In genomic region chr5:34329611-34330108, GRCh38 we compare ENCODE assay signal across 8 cellular contexts.
DNase-seq lines count a peak whose midpoint lies in the region; ATAC-seq, FAIRE-seq and TF ChIP-seq lines count a peak whose summit lies in the region.
"Not testable (repeated sequence)": the region's sequence is repeated elsewhere in the genome, so short reads cannot be mapped to it uniquely, and the experiment has no call there.

No MANE protein-coding gene starts in this region.

- H3K56ac ChIP-seq in IMR-90 (ENCODE audit: extremely low read depth, insufficient read depth, low read length), result not testable (repeated sequence)

- intact Hi-C loops in IMR-90 (cut with micrococcal nuclease); upper lobe of right lung (cut with DNase I): not testable (repeated sequence)

- H2BK120ac ChIP-seq in IMR-90 (ENCODE audit: low read depth, low read length), result not testable (repeated sequence)

- not testable (repeated sequence) for H3K4me1 ChIP-seq in IMR-90 (ENCODE audit: control insufficient read depth, insufficient read depth, low read length); astrocyte (ENCODE audit: insufficient read depth, low read length); upper lobe of right lung

- ATAC-seq in IMR-90 (ENCODE audit: low read depth) (peak; percentile 91), upper lobe of right lung (peak; percentile 72)

- H2BK5ac ChIP-seq in IMR-90 (ENCODE audit: low read depth, low read length, poor library complexity, severe bottlenecking), result not testable (repeated sequence)

- not testable (repeated sequence) for H3K9ac ChIP-seq in IMR-90 (ENCODE audit: low read depth, low read length); astrocyte (ENCODE audit: low read length)

- H3K9me3 ChIP-seq in IMR-90 (ENCODE audit: control insufficient read depth, insufficient read depth, low read length); astrocyte (ENCODE audit: insufficient read depth, low read depth, low read length); upper lobe of right lung: not testable (repeated sequence)

- peak overlapping the region; percentile 99 for H3K27ac Mint-ChIP-seq in astrocyte (ENCODE audit: unreplicated experiment)

- dilution Hi-C loops in IMR-90 (cut with HindIII; ENCODE audit: low sequenced_read_pairs, unreplicated experiment), result not testable (repeated sequence)

- POLR2A ChIA-PET in BJ (lab: Charles Lee); IMR-90 (lab: Charles Lee; ENCODE audit: unreplicated experiment): not testable (repeated sequence)

- H2BK15ac ChIP-seq in IMR-90 (ENCODE audit: low read depth, low read length), result not testable (repeated sequence)

- not testable (repeated sequence) for H3K23ac ChIP-seq in IMR-90 (ENCODE audit: low read depth, low read length)

- H4K8ac ChIP-seq in IMR-90 (ENCODE audit: low read depth in 2 of 2, low read length in 2 of 2), result not testable (repeated sequence)

- H2AK5ac ChIP-seq in IMR-90 (ENCODE audit: low read depth, low read length), result not testable (repeated sequence)

- not testable (repeated sequence) for H3K27me3 ChIP-seq in BJ (ENCODE audit: control insufficient read depth, insufficient read depth, low read length); IMR-90 (ENCODE audit: control insufficient read depth, insufficient read depth, low read length); astrocyte (ENCODE audit: insufficient read depth, low read length); upper lobe of right lung

- not testable (repeated sequence) for H4K5ac ChIP-seq in IMR-90 (ENCODE audit: low read depth, low read length)

- H3K4ac ChIP-seq in IMR-90 (ENCODE audit: low read depth, low read length), result not testable (repeated sequence)

- not testable (repeated sequence) for H2AFZ ChIP-seq in IMR-90 (replicated peaks; ENCODE audit: low read length, poor library complexity); astrocyte (ENCODE audit: low read depth, low read length)

- not testable (repeated sequence) for TF ChIP-seq CTCF in BJ (IDR thresholded peaks at IDR 0.05; ENCODE audit: insufficient read depth, low read depth, low read length); IMR-90 (conservative IDR thresholded peaks at IDR 0.05; ENCODE audit: low read depth, low read length); astrocyte (IDR thresholded peaks at IDR 0.05; ENCODE audit: insufficient read depth, low read depth, low read length); choroid plexus epithelial cell (conservative IDR thresholded peaks at IDR 0.05; ENCODE audit: low read depth, low read length); fibroblast of pulmonary artery (IDR thresholded peaks at IDR 0.05; ENCODE audit: low read length, missing control alignments); upper lobe of right lung (IDR thresholded peaks at IDR 0.05)

- in situ Hi-C loops in IMR-90 (cut with MboI; ENCODE audit: low sequenced_read_pairs), result not testable (repeated sequence)

- H3K36me3 Mint-ChIP-seq in astrocyte (ENCODE audit: low read depth, unreplicated experiment), result not testable (repeated sequence)

- peak overlapping the region; percentile 67 for H3K4me3 Mint-ChIP-seq in astrocyte (ENCODE audit: unreplicated experiment)

- not testable (repeated sequence) for H3K4me3 ChIP-seq in BJ (ENCODE audit: low read depth, low read length); IMR-90 (ENCODE audit: insufficient read depth, low read depth, low read length); astrocyte (ENCODE audit: insufficient read depth, low read depth, low read length); choroid plexus epithelial cell (ENCODE audit: low read depth, low read length); fibroblast of pulmonary artery (replicated peaks; ENCODE audit: low read depth, low read length); upper lobe of right lung

- not testable (repeated sequence) for BruUV-seq in IMR-90 (replicated peaks; lab: Mats Ljungman, UMichigan)

- H3K4me1 Mint-ChIP-seq in astrocyte (ENCODE audit: low read depth, unreplicated experiment), result not testable (repeated sequence)

- H3K79me1 ChIP-seq in IMR-90 (ENCODE audit: low read depth in 1 of 2, low read length in 2 of 2), result not testable (repeated sequence)

- not testable (repeated sequence) for H3K9me1 ChIP-seq in IMR-90 (ENCODE audit: insufficient read depth, low read length)

- H3K4me2 ChIP-seq in IMR-90 (ENCODE audit: low read depth, low read length); astrocyte (ENCODE audit: low read length): not testable (repeated sequence)

- H3K18ac ChIP-seq in IMR-90 (ENCODE audit: low read depth, low read length), result not testable (repeated sequence)

- TF ChIP-seq RAD21 in IMR-90 (IDR thresholded peaks at IDR 0.05; ENCODE audit: low read length), result not testable (repeated sequence)

- H3K79me2 ChIP-seq in astrocyte (ENCODE audit: insufficient read depth, low read length), result not testable (repeated sequence)

- H3K14ac ChIP-seq in IMR-90 (replicated peaks; ENCODE audit: low read depth, low read length), result not testable (repeated sequence)

- FAIRE-seq in GM18507 (lab: Jason Lieb, UNC) (peak; percentile 67), astrocyte (lab: Jason Lieb, UNC) (peak; percentile 92)

- not testable (repeated sequence) for H4K20me1 ChIP-seq in IMR-90 (ENCODE audit: insufficient read depth, low read length); astrocyte (ENCODE audit: insufficient read depth, low read length)

- H2BK20ac ChIP-seq in IMR-90 (ENCODE audit: low read depth, low read length), result not testable (repeated sequence)

- CTCF ChIA-PET in BJ (lab: Yijun Ruan, JAX); IMR-90 (lab: Yijun Ruan, JAX): not testable (repeated sequence)

- DNase-seq in BJ (ENCODE audit: low read depth) (peak; percentile 13), IMR-90 (peak; percentile 12), astrocyte (ENCODE audit: low read depth) (peak; percentile 12), choroid plexus epithelial cell (ENCODE audit: low read depth) (peak; percentile 57), fibroblast of pulmonary artery (ENCODE audit: low read depth) (peak; percentile 3), myocyte (ENCODE audit: low read depth) (peak; percentile 18)
- DNase-seq in GM18507 (ENCODE audit: extremely low spot score, insufficient read length, low read depth); upper lobe of right lung: not testable (repeated sequence)

- H3K27me3 Mint-ChIP-seq in astrocyte (ENCODE audit: low read depth, unreplicated experiment), result not testable (repeated sequence)

- H3K9me3 Mint-ChIP-seq in astrocyte (ENCODE audit: unreplicated experiment), result not testable (repeated sequence)

- H4K91ac ChIP-seq in IMR-90 (ENCODE audit: insufficient read depth, low read depth, low read length), result not testable (repeated sequence)

- H2AK9ac ChIP-seq in IMR-90 (replicated peaks; ENCODE audit: low read depth, low read length, poor library complexity), result not testable (repeated sequence)

- H3K36me3 ChIP-seq in BJ (ENCODE audit: control insufficient read depth, insufficient read depth, low read length); IMR-90 (ENCODE audit: control insufficient read depth, insufficient read depth, low read length); astrocyte (ENCODE audit: insufficient read depth, low read length); upper lobe of right lung: not testable (repeated sequence)

- not testable (repeated sequence) for TF ChIP-seq POLR2A in IMR-90 (IDR thresholded peaks at IDR 0.05; ENCODE audit: low read depth, low read length)

- H3K27ac ChIP-seq in IMR-90 (ENCODE audit: insufficient read depth, low read length); astrocyte (ENCODE audit: low read depth, low read length); upper lobe of right lung: not testable (repeated sequence)
